Comparison of ENCODE assay signal across 25 cellular contexts in the genomic region with DNA sequence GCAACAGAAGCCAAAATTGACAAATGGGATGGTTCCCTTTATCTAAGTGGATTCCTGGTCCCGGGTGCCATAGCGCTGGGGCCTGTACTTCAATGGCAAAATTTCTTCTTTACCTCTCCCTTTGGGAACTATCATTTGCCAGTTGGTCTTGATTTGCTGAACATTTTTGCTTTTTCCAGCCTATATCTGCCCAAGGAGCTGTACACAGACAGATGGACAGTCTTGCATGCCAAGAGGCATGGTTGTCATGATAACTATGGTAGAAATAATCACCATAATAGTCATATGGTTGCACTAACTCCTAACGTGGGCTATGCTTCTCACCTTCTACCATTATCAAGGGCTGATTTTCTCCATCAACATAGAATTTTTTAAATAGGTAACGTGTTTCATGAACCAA.
"Had no signal": no experiment of that assay in that cellular context is flagged by ENCODE, and none has a peak within 500 bp of the region (broad histone marks: within the 10 kb centered on the region; RNA-seq: fewer than 3 reads in every experiment).

No MANE protein-coding gene starts in this region.

- ATAC-seq: effector memory CD8-positive, alpha-beta T cell; esophagus mucosa; foreskin keratinocyte; gastrocnemius medialis; gastroesophageal sphincter; heart left ventricle; heart right ventricle had no signal

- H3K4me3 ChIP-seq: colonic mucosa, coronary artery, dorsolateral prefrontal cortex, esophagus muscularis mucosa, esophagus squamous epithelium, gastrocnemius medialis, gastroesophageal sphincter, heart left ventricle, heart right ventricle, hepatocyte had no signal

- H3K9me3 ChIP-seq: colonic mucosa, esophagus muscularis mucosa, esophagus squamous epithelium, gastrocnemius medialis, gastroesophageal sphincter had no signal

- H3K27me3 ChIP-seq: colonic mucosa, esophagus squamous epithelium, foreskin keratinocyte, gastrocnemius medialis, hepatocyte had no signal

- DNase-seq: colonic mucosa; cortex of kidney; dermis blood vessel endothelial cell; dorsolateral prefrontal cortex; effector CD4-positive, alpha-beta T cell; effector CD8-positive, alpha-beta T cell; effector memory CD4-positive, alpha-beta T cell; effector memory CD8-positive, alpha-beta T cell; endodermal cell; erythroblast; esophagus squamous epithelium; foreskin fibroblast; foreskin keratinocyte; foreskin melanocyte; gastrocnemius medialis; glutamatergic neuron; head of caudate nucleus; heart left ventricle; heart right ventricle had no signal

- H3K27ac ChIP-seq: colonic mucosa, coronary artery, dorsolateral prefrontal cortex, epithelial cell of prostate, esophagus muscularis mucosa, esophagus squamous epithelium, foreskin keratinocyte, gastrocnemius medialis, gastroesophageal sphincter, heart left ventricle, heart right ventricle, hepatocyte had no signal

- H3K36me3 ChIP-seq: colonic mucosa, esophagus muscularis mucosa, esophagus squamous epithelium, gastrocnemius medialis, gastroesophageal sphincter, heart left ventricle, heart right ventricle had no signal

- H3K4me1 ChIP-seq: colonic mucosa, esophagus muscularis mucosa, esophagus squamous epithelium, foreskin keratinocyte, gastrocnemius medialis, gastroesophageal sphincter, heart left ventricle, heart right ventricle had no signal
